ENCODE assay signal across 20 cellular contexts in genomic region chr2:85012431-85012830, GRCh38. TPM values are rescaled to one million over a fixed set of nuclear protein-coding genes. Genes with fewer than 3 reads are reported as not detected.
A peak's percentile ranks its signal among the peaks of the same experiment; 100 is the strongest.
DNase-seq lines count a peak whose midpoint lies in the region; ATAC-seq and TF ChIP-seq lines count a peak whose summit lies in the region.
"Had no signal": no experiment of that assay in that cellular context is flagged by ENCODE, and none has a peak within 500 bp of the region (broad histone marks: within the 10 kb centered on the region; RNA-seq: fewer than 3 reads in every experiment).

No MANE protein-coding gene starts in this region.

- H3K27me3 ChIP-seq in Peyer's patch = no peaks in the 10 kb centered on the region
- H3K27me3 ChIP-seq: colonic mucosa, tibial artery had no signal

- H3K9me3 Mint-ChIP-seq in activated naive CD4-positive, alpha-beta T cell treated with anti-CD3 and anti-CD28 coated beads for 36 hours = peaks cover 8% of the 10 kb centered on the region
- H3K9me3 Mint-ChIP-seq in activated naive CD8-positive, alpha-beta T cell (ENCODE audit: low read depth) = peaks cover 3% of the 10 kb centered on the region
- no peaks in the 10 kb centered on the region for H3K9me3 Mint-ChIP-seq in natural killer cell treated with Interleukin-12 subunit alpha and Interleukin-12 subunit beta and Interleukin-15 and Interleukin-18, amount 100 ng/mL, for 72 hours

- DNase-seq in activated naive CD4-positive, alpha-beta T cell treated with anti-CD3 and anti-CD28 coated beads for 36 hours = no peak
- DNase-seq in activated naive CD4-positive, alpha-beta T cell (lab: John Stamatoyannopoulos, UW) = no peak
- peak; percentile 67 for DNase-seq in Jurkat, Clone E6-1 (ENCODE audit: low read depth, low spot score)
- DNase-seq in natural killer cell treated with Interleukin-12 subunit alpha and Interleukin-12 subunit beta and Interleukin-15 and Interleukin-18, amount 100 ng/mL, for 72 hours (ENCODE audit: low spot score) = no peak
- no peak for DNase-seq in Peyer's patch
- DNase-seq in iPS-NIHi7 (ENCODE audit: extremely low spot score) = no peak
- DNase-seq: activated gamma-delta T cell treated with Interleukin-2 at 50 U/mL for 16 hours; colonic mucosa; COR-L47; DND-41; NCI-H2081; NCI-H446 treated with DMSO at 0.1 percent for 48 hours; occipital lobe; retina; stimulated activated CD4-positive, alpha-beta T cell treated with anti-CD3 and anti-CD28 coated beads, Interleukin-15, amount 100 ng/mL, for 24 hours; tibial artery had no signal

- no peak for TF ChIP-seq CTCF in Peyer's patch (IDR thresholded peaks at IDR 0.05)

- H3K27ac ChIP-seq in Peyer's patch = no peak overlapping the region
- H3K27ac ChIP-seq: colonic mucosa, KMS-11, tibial artery had no signal

- H3K4me3 ChIP-seq in Jurkat, Clone E6-1 (ENCODE audit: low read length) = no peak overlapping the region
- no peak overlapping the region for H3K4me3 ChIP-seq in Peyer's patch
- H3K4me3 ChIP-seq: colonic mucosa, tibial artery had no signal

- peaks cover 85% of the 10 kb centered on the region for H3K4me1 Mint-ChIP-seq in activated naive CD4-positive, alpha-beta T cell treated with anti-CD3 and anti-CD28 coated beads for 36 hours (ENCODE audit: low read depth)
- peaks cover 85% of the 10 kb centered on the region for H3K4me1 Mint-ChIP-seq in activated naive CD8-positive, alpha-beta T cell (ENCODE audit: low read depth)
- peaks cover 55 to 71% of the 10 kb centered on the region in 2 donors for H3K4me1 Mint-ChIP-seq in natural killer cell treated with Interleukin-12 subunit alpha and Interleukin-12 subunit beta and Interleukin-15 and Interleukin-18, amount 100 ng/mL, for 72 hours (ENCODE audit: low read depth in 2 of 2)

- no peak for ATAC-seq in natural killer cell treated with Interleukin-12 subunit alpha and Interleukin-12 subunit beta and Interleukin-15 and Interleukin-18, amount 100 ng/mL, for 72 hours
- ATAC-seq in GM18907 (IDR thresholded peaks at IDR 0.05; ENCODE audit: unreplicated experiment) = no peak
- ATAC-seq: SK-N-SH treated with all-trans-retinoic acid at 6 μM for 48 hours had no signal

- no peaks in the 10 kb centered on the region for H3K27me3 Mint-ChIP-seq in activated naive CD4-positive, alpha-beta T cell treated with anti-CD3 and anti-CD28 coated beads for 36 hours (ENCODE audit: low read depth)
- no peaks in the 10 kb centered on the region for H3K27me3 Mint-ChIP-seq in activated naive CD8-positive, alpha-beta T cell
- no peaks in the 10 kb centered on the region for H3K27me3 Mint-ChIP-seq in natural killer cell treated with Interleukin-12 subunit alpha and Interleukin-12 subunit beta and Interleukin-15 and Interleukin-18, amount 100 ng/mL, for 72 hours

- intact Hi-C loops in activated naive CD4-positive, alpha-beta T cell treated with anti-CD3 and anti-CD28 coated beads for 36 hours (cut with micrococcal nuclease) = loop anchor here (1.0 kb wide), 1 partner anchor 40 kb away; no protein-coding TSS in a partner anchor

- H3K9me3 ChIP-seq in Peyer's patch = no peaks in the 10 kb centered on the region
- H3K9me3 ChIP-seq: colonic mucosa, tibial artery had no signal

- H3K36me3 ChIP-seq in Peyer's patch = peaks cover 0 to 5% (median 0%) of the 10 kb centered on the region in 3 donors
- H3K36me3 ChIP-seq: colonic mucosa had no signal

- no peak for TF ChIP-seq POLR2A in Peyer's patch (IDR thresholded peaks at IDR 0.05)

- peaks cover 0 to 27% (median 0%) of the 10 kb centered on the region in 4 donors for H3K4me1 ChIP-seq in Peyer's patch
- H3K4me1 ChIP-seq: colonic mucosa had no signal

- H3K27ac Mint-ChIP-seq in activated naive CD4-positive, alpha-beta T cell treated with anti-CD3 and anti-CD28 coated beads for 36 hours = peak overlapping the region; percentile 89
- H3K27ac Mint-ChIP-seq in activated naive CD8-positive, alpha-beta T cell = peak overlapping the region; percentile 96
- peak overlapping the region; percentile 6 to 31 for H3K27ac Mint-ChIP-seq in natural killer cell treated with Interleukin-12 subunit alpha and Interleukin-12 subunit beta and Interleukin-15 and Interleukin-18, amount 100 ng/mL, for 72 hours

- H3K36me3 Mint-ChIP-seq in activated naive CD4-positive, alpha-beta T cell treated with anti-CD3 and anti-CD28 coated beads for 36 hours (ENCODE audit: low read depth) = peaks cover 25% of the 10 kb centered on the region
- peaks cover 19% of the 10 kb centered on the region for H3K36me3 Mint-ChIP-seq in activated naive CD8-positive, alpha-beta T cell
- peaks cover 10% of the 10 kb centered on the region for H3K36me3 Mint-ChIP-seq in natural killer cell treated with Interleukin-12 subunit alpha and Interleukin-12 subunit beta and Interleukin-15 and Interleukin-18, amount 100 ng/mL, for 72 hours

- CTCF ChIA-PET in activated naive CD4-positive, alpha-beta T cell treated with anti-CD3 and anti-CD28 coated beads for 36 hours (lab: Charles Lee) = interaction anchor here (0.6 to 7.7 kb wide), 7 partner anchors 10 to 86 kb away, joined by 3 to 90 read pairs (median 9); no protein-coding TSS in a partner anchor

- no peak overlapping the region for H3K4me3 Mint-ChIP-seq in activated naive CD4-positive, alpha-beta T cell treated with anti-CD3 and anti-CD28 coated beads for 36 hours
- H3K4me3 Mint-ChIP-seq in activated naive CD8-positive, alpha-beta T cell = peak overlapping the region; percentile 67
- H3K4me3 Mint-ChIP-seq in natural killer cell treated with Interleukin-12 subunit alpha and Interleukin-12 subunit beta and Interleukin-15 and Interleukin-18, amount 100 ng/mL, for 72 hours = peak overlapping the region; percentile 24

RNA-seq across cellular contexts. Expression of gene KCMF1, which starts 41.5 kb away (rescaled TPM):
- total RNA-seq in activated naive CD4-positive, alpha-beta T cell treated with anti-CD3 and anti-CD28 coated beads for 36 hours = 100 to 1,000 TPM; 105 to 109 TPM
- polyA plus RNA-seq in Jurkat, Clone E6-1 (2012; ENCODE audit: insufficient read depth, insufficient read length) = 86.6 TPM
- total RNA-seq in natural killer cell treated with Interleukin-12 subunit alpha and Interleukin-12 subunit beta and Interleukin-15 and Interleukin-18, amount 100 ng/mL, for 72 hours = 100 to 1,000 TPM in 1 of 2 donors, 10 to 100 TPM in 1; 96.1 to 117 TPM
- total RNA-seq in Peyer's patch = 10 to 100 TPM; 28.1 to 66.5 (median 44.3) TPM

Comparison
In these comparisons a context has a peak if more than half of its experiments do, and no peak if none do; other contexts are left out.
1. H3K27ac Mint-ChIP-seq: peak in every context shown above with its lines; median percentile 96 in activated naive CD8-positive, alpha-beta T cell; 89 in activated naive CD4-positive, alpha-beta T cell treated with anti-CD3 and anti-CD28 coated beads for 36 hours; 18 in natural killer cell treated with Interleukin-12 subunit alpha and Interleukin-12 subunit beta and Interleukin-15 and Interleukin-18, amount 100 ng/mL, for 72 hours.